ENCODE assay signal across 3 cellular contexts in genomic region chr7:138886501-138886917, GRCh38.
A peak's percentile ranks its signal among the peaks of the same experiment; 100 is the strongest.
TF ChIP-seq lines count a peak whose summit lies in the region.

No MANE protein-coding gene starts in this region.

TF ChIP-seq in IMR-90, 13 proteins besides CTCF, POLR2A, EP300 and RAD21:
- TF ChIP-seq RCOR1 (IDR thresholded peaks at IDR 0.05; ENCODE audit: insufficient replicate concordance, low read length), result no peak
- peak; percentile 71 for TF ChIP-seq SMC3 (IDR thresholded peaks at IDR 0.05; ENCODE audit: low read depth, low read length)

TF ChIP-seq in GM12878, 131 proteins besides CTCF, POLR2A, EP300 and RAD21:
- TF ChIP-seq SPI1 (IDR thresholded peaks at IDR 0.05; ENCODE audit: borderline replicate concordance, insufficient read depth, low read depth, low read length) (peak; percentile 96), E2F4 (IDR thresholded peaks at IDR 0.05; ENCODE audit: low read depth, low read length) (no peak), SMC3 (IDR thresholded peaks at IDR 0.05; ENCODE audit: borderline replicate concordance, low read length) (peak; percentile 71)

TF ChIP-seq in liver, 16 proteins besides CTCF, POLR2A, EP300 and RAD21 (continued from another document):
- TF ChIP-seq HNF4G (IDR thresholded peaks at IDR 0.05) (no peak), RXRA (IDR thresholded peaks at IDR 0.05) (no peak), EGR1 (IDR thresholded peaks at IDR 0.05; ENCODE audit: low read depth in 2 of 2) (no peak), SP1 (IDR thresholded peaks at IDR 0.05) (no peak), JUND (IDR thresholded peaks at IDR 0.05) (no peak), ZBTB33 (IDR thresholded peaks at IDR 0.05) (no peak), YY1 (IDR thresholded peaks at IDR 0.05) (no peak), FOXA1 (IDR thresholded peaks at IDR 0.05) (no peak), REST (IDR thresholded peaks at IDR 0.05) (no peak), FOXA2 (IDR thresholded peaks at IDR 0.05) (no peak), HNF4A (conservative IDR thresholded peaks at IDR 0.05) (no peak)
